In the genomic region with DNA sequence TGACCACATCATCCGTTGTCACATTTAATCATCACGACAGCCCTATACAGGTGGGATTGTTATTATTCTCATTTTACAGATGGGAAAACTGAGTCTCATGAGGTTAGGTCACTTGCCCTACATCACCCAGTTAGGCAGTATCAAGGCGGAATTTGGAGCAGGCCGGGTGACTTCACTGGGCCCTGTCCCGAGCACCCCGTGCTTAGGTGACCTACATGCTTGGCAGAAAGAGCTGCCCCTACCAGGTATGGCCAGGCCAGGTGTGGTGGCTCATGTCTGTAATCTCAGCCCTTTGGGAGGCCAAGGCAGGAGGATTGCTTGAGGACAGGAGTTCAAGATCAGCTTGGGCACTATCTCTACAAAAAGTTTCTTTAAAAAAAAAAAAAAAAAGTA, we compare ENCODE assay signal across 17 cellular contexts.
"Had no signal": no experiment of that assay in that cellular context is flagged by ENCODE, and none has a peak within 500 bp of the region (broad histone marks: within the 10 kb centered on the region; RNA-seq: fewer than 3 reads in every experiment).

No MANE protein-coding gene starts in this region.

- H3K4me3 Mint-ChIP-seq: activated naive CD8-positive, alpha-beta T cell treated with anti-CD3 and anti-CD28 coated beads, Interleukin-2, amount 10 ng/mL, durations not matched to agents 7 days and 5 days; central memory CD8-positive, alpha-beta T cell; nephron progenitor cell; stimulated activated naive CD8-positive, alpha-beta T cell treated with anti-CD3 and anti-CD28 coated beads, Interleukin-15, Interleukin-2, amounts not matched to agents 100 ng/mL and 50 ng/mL, for 24 hours had no signal

- H3K27ac ChIP-seq: esophagus muscularis mucosa, right atrium auricular region, transverse colon had no signal

- DNase-seq: activated CD4-positive, alpha-beta T cell treated with anti-CD3 and anti-CD28 coated beads, Interleukin-2, amount 50 U/mL, for 4 hours; activated naive CD4-positive, alpha-beta T cell; activated naive CD8-positive, alpha-beta T cell treated with anti-CD3 and anti-CD28 coated beads, Interleukin-2, amount 10 ng/mL, durations not matched to agents 7 days and 5 days; amygdala; cortex of kidney; left cardiac atrium; nephron progenitor cell; nucleus accumbens; stimulated activated CD4-positive, alpha-beta T cell treated with anti-CD3 and anti-CD28 coated beads, Interleukin-2, amount 100 ng/mL, for 48 hours; T-helper 2 cell; transverse colon had no signal

- H3K4me1 Mint-ChIP-seq: activated naive CD8-positive, alpha-beta T cell treated with anti-CD3 and anti-CD28 coated beads, Interleukin-2, amount 10 ng/mL, durations not matched to agents 7 days and 5 days; central memory CD8-positive, alpha-beta T cell; nephron progenitor cell had no signal

- H3K36me3 Mint-ChIP-seq: activated naive CD8-positive, alpha-beta T cell treated with anti-CD3 and anti-CD28 coated beads, Interleukin-2, amount 10 ng/mL, durations not matched to agents 7 days and 5 days had no signal

- H3K27me3 ChIP-seq: body of pancreas, esophagus muscularis mucosa, right atrium auricular region, transverse colon had no signal

- H3K4me3 ChIP-seq: body of pancreas, esophagus muscularis mucosa, right atrium auricular region, transverse colon had no signal

- H3K9me3 Mint-ChIP-seq: central memory CD8-positive, alpha-beta T cell; stimulated activated naive CD8-positive, alpha-beta T cell treated with anti-CD3 and anti-CD28 coated beads, Interleukin-15, Interleukin-2, amounts not matched to agents 100 ng/mL and 50 ng/mL, for 24 hours had no signal

- H3K9me3 ChIP-seq: body of pancreas, esophagus muscularis mucosa, right atrium auricular region, transverse colon had no signal

- FAIRE-seq: endometrium had no signal

- H3K27me3 Mint-ChIP-seq: activated naive CD8-positive, alpha-beta T cell treated with anti-CD3 and anti-CD28 coated beads, Interleukin-2, amount 10 ng/mL, durations not matched to agents 7 days and 5 days; stimulated activated naive CD8-positive, alpha-beta T cell treated with anti-CD3 and anti-CD28 coated beads, Interleukin-15, Interleukin-2, amounts not matched to agents 100 ng/mL and 50 ng/mL, for 24 hours had no signal

- H3K27ac Mint-ChIP-seq: activated naive CD8-positive, alpha-beta T cell treated with anti-CD3 and anti-CD28 coated beads, Interleukin-2, amount 10 ng/mL, durations not matched to agents 7 days and 5 days; nephron progenitor cell; stimulated activated naive CD8-positive, alpha-beta T cell treated with anti-CD3 and anti-CD28 coated beads, Interleukin-15, Interleukin-2, amounts not matched to agents 100 ng/mL and 50 ng/mL, for 24 hours had no signal
